8 cellular contexts compared by ENCODE assay signal in genomic region chr12:10673660-10674384, GRCh38. TPM values are rescaled to one million over a fixed set of nuclear protein-coding genes. Genes with fewer than 3 reads are reported as not detected.
DNase-seq lines count a peak whose midpoint lies in the region; ATAC-seq, FAIRE-seq and TF ChIP-seq lines count a peak whose summit lies in the region.

A gene with protein sequence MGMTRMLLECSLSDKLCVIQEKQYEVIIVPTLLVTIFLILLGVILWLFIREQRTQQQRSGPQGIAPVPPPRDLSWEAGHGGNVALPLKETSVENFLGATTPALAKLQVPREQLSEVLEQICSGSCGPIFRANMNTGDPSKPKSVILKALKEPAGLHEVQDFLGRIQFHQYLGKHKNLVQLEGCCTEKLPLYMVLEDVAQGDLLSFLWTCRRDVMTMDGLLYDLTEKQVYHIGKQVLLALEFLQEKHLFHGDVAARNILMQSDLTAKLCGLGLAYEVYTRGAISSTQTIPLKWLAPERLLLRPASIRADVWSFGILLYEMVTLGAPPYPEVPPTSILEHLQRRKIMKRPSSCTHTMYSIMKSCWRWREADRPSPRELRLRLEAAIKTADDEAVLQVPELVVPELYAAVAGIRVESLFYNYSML (minus strand): TSS chr12:10674052. CDS start chr12:10634618, 39,434 bp downstream.

- no peak for FAIRE-seq in frontal cortex (lab: Jason Lieb, UNC)

- DNase-seq in 8988T (peak; percentile 15), HT1080 (ENCODE audit: low read depth) (peak; percentile 69), Panc1 (ENCODE audit: low read depth, low spot score) (peak; percentile 42), frontal cortex (ENCODE audit: low spot score in 2 of 2) (peak; percentile 14 to 49)
- DNase-seq in activated effector memory CD4-positive, alpha-beta T cell treated with Interleukin-2 at 50 U/mL for 16 hours = peak; percentile 44

- H3K4me1 ChIP-seq in Panc1 (ENCODE audit: control insufficient read depth, insufficient read depth, low read length) (no peaks in the 10 kb centered on the region), neutrophil (ENCODE audit: control insufficient read depth in 1 of 2, insufficient read depth in 1 of 2, low read depth in 1 of 2, low read length in 1 of 2) (peaks cover 19 to 30% of the 10 kb centered on the region in 2 experiments), subcutaneous abdominal adipose tissue (ENCODE audit: control insufficient read depth in 5 of 5, insufficient read depth in 5 of 5, low read length in 5 of 5) (peaks cover 0 to 11% (median 10%) of the 10 kb centered on the region in 5 donors)

- intact Hi-C loops in Panc1 (cut with micrococcal nuclease; ENCODE audit: unreplicated experiment) = loop anchor here (10.0 kb wide), 1 partner anchor 69 kb away; no protein-coding TSS in a partner anchor

- H3K27ac ChIP-seq in Panc1 (ENCODE audit: low read length) = no peak within 1 kb of the TSS
- peak within 1 kb of the TSS; percentile 21 for H3K27ac ChIP-seq in neutrophil
- no peak within 1 kb of the TSS for H3K27ac ChIP-seq in subcutaneous abdominal adipose tissue (ENCODE audit: low read depth, low read length)

- CTCF ChIA-PET in Panc1 (lab: Charles Lee) = no interaction called here

- in situ Hi-C loops in Panc1 (cut with HindIII; ENCODE audit: low pct_unique_long_range_greater_than_20kb, low sequenced_read_pairs) = no loop called here

- ATAC-seq in GM18520 (IDR thresholded peaks at IDR 0.05; ENCODE audit: unreplicated experiment) (peak; percentile 44), Panc1 (peak; percentile 92)

- no peak within 1 kb of the TSS for H3K9ac ChIP-seq in subcutaneous abdominal adipose tissue (ENCODE audit: low read length in 5 of 5)

- H3K36me3 ChIP-seq in Panc1 (ENCODE audit: control insufficient read depth, insufficient read depth, low read length) = no peaks in the 10 kb centered on the region; the same call in none of the 2 replicates
- H3K36me3 ChIP-seq in neutrophil = no peaks in the 10 kb centered on the region
- H3K36me3 ChIP-seq in subcutaneous abdominal adipose tissue (ENCODE audit: control insufficient read depth in 5 of 5, insufficient read depth in 5 of 5, low read length in 5 of 5) = no peaks in the 10 kb centered on the region

- H3K4me3 ChIP-seq in Panc1 (ENCODE audit: low read depth in 2 of 2, low read length in 2 of 2) (peak within 1 kb of the TSS; percentile 56 to 68), neutrophil (ENCODE audit: low read depth in 1 of 2, low read length in 1 of 2) (peak within 1 kb of the TSS; percentile 28 to 50), subcutaneous abdominal adipose tissue (ENCODE audit: low read depth in 1 of 5, low read length in 5 of 5) (peak within 1 kb of the TSS; percentile 40 to 67 (median 62))

- POLR2A ChIA-PET in Panc1 (lab: Charles Lee) = interaction anchor here (0.7 kb wide), 1 partner anchor 112 kb away, joined by 11 read pairs; no protein-coding TSS in a partner anchor

- BruUV-seq in Panc1 (replicated peaks; lab: Mats Ljungman, UMichigan) = no TSS peak

- TF ChIP-seq CTCF in Panc1 (IDR thresholded peaks at IDR 0.05) = peak; percentile 92
- peak; percentile 58 for TF ChIP-seq CTCF in neutrophil (IDR thresholded peaks at IDR 0.05)

- H3K27me3 ChIP-seq in Panc1 (ENCODE audit: control insufficient read depth, insufficient read depth, low read length) (no peaks in the 10 kb centered on the region; the same call in 1 of the 2 replicates), neutrophil (peaks cover 97% of the 10 kb centered on the region), subcutaneous abdominal adipose tissue (ENCODE audit: control insufficient read depth in 5 of 5, insufficient read depth in 4 of 5, low read length in 5 of 5) (peaks cover 0 to 20% (median 8%) of the 10 kb centered on the region in 5 donors)

- H3K9me3 ChIP-seq in Panc1 (ENCODE audit: control insufficient read depth, insufficient read depth, low read depth, low read length) (no peaks in the 10 kb centered on the region), neutrophil (no peaks in the 10 kb centered on the region), subcutaneous abdominal adipose tissue (ENCODE audit: control insufficient read depth in 5 of 5, low read length in 5 of 5) (no peaks in the 10 kb centered on the region)

RNA-seq across cellular contexts. Expression of the gene that starts here (rescaled TPM):
- 0.69 and 1.4 TPM in 2 replicates for total RNA-seq in HT1080 (2014; rRNA removed; shearing (Covaris generic))
- 0.74 and 1.1 TPM in 2 replicates for polyA plus RNA-seq in HT1080 (2015; cell fraction: cytosol; rRNA removed)
- 0.42 and 1.6 TPM in 2 replicates for polyA plus RNA-seq in HT1080 (2015; cell fraction: nucleus; rRNA removed)
- total RNA-seq in Panc1 (2021; ENCODE audit: unreplicated experiment) (0.85 TPM), frontal cortex (2.9 TPM)
- polyA plus RNA-seq in Panc1 (2012; ENCODE audit: insufficient read length) = 0.58 TPM

Comparison
In these comparisons a context has a peak if more than half of its experiments do, and no peak if none do; other contexts are left out.
1. Peak in DNase-seq, ATAC-seq and H3K4me3 ChIP-seq in Panc1; RNA of the gene not detected or under 1 TPM.
2. DNase-seq: peak in every context shown above with its lines; median percentile 69 in HT1080; 44 in activated effector memory CD4-positive, alpha-beta T cell treated with Interleukin-2 at 50 U/mL for 16 hours; 42 in Panc1; 32 in frontal cortex; 15 in 8988T.